Comparison of ENCODE assay signal across 12 cellular contexts in the genomic region with DNA sequence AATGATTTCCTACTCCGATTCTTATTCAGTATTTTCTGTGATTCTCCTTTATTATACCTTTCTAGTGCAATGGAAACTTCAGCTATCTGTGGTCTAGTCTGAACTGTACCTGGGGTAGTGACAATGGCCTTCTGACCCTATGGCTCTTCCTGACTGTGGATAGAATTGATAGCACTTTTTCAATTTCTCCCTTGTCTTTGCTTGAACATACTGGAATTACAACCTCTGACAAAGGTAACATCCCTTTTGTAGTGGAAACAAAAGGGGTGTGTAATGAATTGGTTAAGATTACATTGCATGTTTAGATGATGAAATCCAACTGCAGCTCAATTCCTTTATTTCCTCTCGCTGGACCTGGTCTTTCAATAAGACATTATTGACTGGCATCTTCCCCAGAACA.
DNase-seq lines count a peak whose midpoint lies in the region; ATAC-seq lines count a peak whose summit lies in the region.
"Had no signal": no experiment of that assay in that cellular context is flagged by ENCODE, and none has a peak within 500 bp of the region (broad histone marks: within the 10 kb centered on the region; RNA-seq: fewer than 3 reads in every experiment).

No MANE protein-coding gene starts in this region.

- DNase-seq in NCI-H146 treated with DMSO at 0.1 percent for 48 hours (lab: John Stamatoyannopoulos, UW; ENCODE audit: unreplicated experiment) (peak; percentile 87), caudate nucleus (lab: John Stamatoyannopoulos, UW) (no peak), inferior parietal cortex (ENCODE audit: extremely low spot score) (peak; percentile 40), superior temporal gyrus (ENCODE audit: extremely low spot score) (peak; percentile 72), DMS114 treated with DMSO at 0.1 percent for 48 hours (lab: John Stamatoyannopoulos, UW; ENCODE audit: unreplicated experiment) (no peak)
- no peak for DNase-seq in stimulated activated CD4-positive, alpha-beta T cell treated with anti-CD3 and anti-CD28 coated beads, Interleukin-2, amount 100 ng/mL, for 48 hours
- DNase-seq: C1 segment of cervical spinal cord; CD4-positive, alpha-beta T cell; DND-41; GDM1 had no signal

- H3K27ac ChIP-seq in caudate nucleus (ENCODE audit: low read depth, low read length) = peak overlapping the region; percentile 9

- no peak for ATAC-seq in GM18517 (IDR thresholded peaks at IDR 0.05; ENCODE audit: unreplicated experiment)
- ATAC-seq: HepG2 had no signal

Comparison
In these comparisons a context has a peak if more than half of its experiments do, and no peak if none do; other contexts are left out.
1. DNase-seq: peak in NCI-H146 treated with DMSO at 0.1 percent for 48 hours (single experiment), inferior parietal cortex (single experiment) and superior temporal gyrus (single experiment); none in caudate nucleus (0 of 61), DMS114 treated with DMSO at 0.1 percent for 48 hours (single experiment) and stimulated activated CD4-positive, alpha-beta T cell treated with anti-CD3 and anti-CD28 coated beads, Interleukin-2, amount 100 ng/mL, for 48 hours (0 of 2).